In the genomic region with DNA sequence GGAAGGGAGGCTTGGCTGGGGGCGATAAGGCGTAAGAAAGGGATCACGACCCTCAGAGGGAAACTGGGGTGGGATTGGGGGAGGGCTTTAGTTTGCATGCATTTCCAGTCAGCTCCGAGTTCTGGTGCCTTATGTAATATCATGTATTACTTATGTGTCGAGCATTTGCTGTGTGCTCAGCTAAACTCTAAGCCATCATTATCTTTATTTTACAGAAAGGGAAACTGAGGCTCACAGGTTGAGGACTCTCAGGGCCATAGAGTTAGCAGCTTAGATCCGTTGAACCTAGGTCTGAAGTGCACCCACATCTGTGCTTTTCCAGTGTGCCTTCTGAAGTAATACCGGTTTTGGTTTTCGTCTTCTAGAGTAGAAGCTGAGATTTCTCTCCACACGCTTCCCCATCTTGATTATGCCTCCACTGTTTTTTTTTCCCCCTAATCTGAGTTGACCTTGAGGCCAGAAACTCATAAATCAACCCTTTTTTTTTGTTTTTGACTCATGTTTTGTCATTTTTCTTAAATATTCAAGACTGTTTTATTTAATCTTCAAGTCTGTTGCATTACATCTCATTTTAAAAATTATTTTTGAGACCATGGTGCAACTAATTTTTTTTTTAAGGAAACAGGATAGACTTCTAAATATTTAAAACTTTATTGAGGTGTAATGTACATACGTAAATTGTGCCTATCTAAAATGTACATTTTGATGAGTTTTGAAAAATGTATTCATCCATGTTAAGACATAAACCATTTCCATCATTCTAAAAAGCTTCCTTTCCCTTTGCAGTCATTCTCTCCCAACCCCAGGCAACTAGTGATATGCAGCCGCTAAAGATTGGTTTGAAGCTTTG, we compare ENCODE assay signal across 8 cellular contexts. TPM values are rescaled to one million over a fixed set of nuclear protein-coding genes. Genes with fewer than 3 reads are reported as not detected.
A peak's percentile ranks its signal among the peaks of the same experiment; 100 is the strongest.
DNase-seq lines count a peak whose midpoint lies in the region; ATAC-seq, FAIRE-seq and TF ChIP-seq lines count a peak whose summit lies in the region.

No MANE protein-coding gene starts in this region.

- H3K27me3 Mint-ChIP-seq in memory B cell: no peaks in the 10 kb centered on the region

- H3K79me2 ChIP-seq in DND-41 (ENCODE audit: insufficient read depth, low read length) (peaks cover 56% of the 10 kb centered on the region), K562 (ENCODE audit: control insufficient read depth, insufficient read depth, low read length) (peaks cover 37% of the 10 kb centered on the region)

- H3K4me1 ChIP-seq in DND-41 (ENCODE audit: insufficient read depth, low read length): peaks cover 29% of the 10 kb centered on the region
- H3K4me1 ChIP-seq in IMR-90 (ENCODE audit: control insufficient read depth, insufficient read depth, low read length): no peaks in the 10 kb centered on the region; the same call in 1 of the 2 replicates
- peaks cover 0 to 10% of the 10 kb centered on the region in 2 experiments; a peak in 3 of 5 replicates for H3K4me1 ChIP-seq in K562 (replicated peaks in 1 of 2; ENCODE audit: control insufficient read depth in 2 of 2, insufficient read depth in 2 of 2, low read length in 2 of 2)

- TF ChIP-seq POLR2A in IMR-90 (IDR thresholded peaks at IDR 0.05; ENCODE audit: low read depth, low read length) (no peak), K562 (conservative IDR thresholded peaks at IDR 0.05) (no peak)

- H3K9me3 Mint-ChIP-seq in memory B cell: peaks cover 6% of the 10 kb centered on the region

- peak; percentile 59 for FAIRE-seq in K562 (lab: Jason Lieb, UNC)

- H3K23ac ChIP-seq in IMR-90 (ENCODE audit: low read depth, low read length): peak overlapping the region; percentile 84

- dilution Hi-C loops in IMR-90 (cut with HindIII; ENCODE audit: low sequenced_read_pairs, unreplicated experiment): no loop called here

- TF ChIP-seq CTCF in DND-41 (IDR thresholded peaks at IDR 0.05; ENCODE audit: borderline replicate concordance, extremely low read depth, low read length, poor library complexity, severe bottlenecking): no peak
- TF ChIP-seq CTCF in IMR-90 (conservative IDR thresholded peaks at IDR 0.05; ENCODE audit: low read depth, low read length): no peak
- no peak for TF ChIP-seq CTCF in K562 (IDR thresholded peaks at IDR 0.05 in 2 of 3, conservative IDR thresholded peaks at IDR 0.05 in 1 of 3; ENCODE audit: insufficient read depth in 2 of 3, low read depth in 1 of 3, low read length in 3 of 3)

- H4K91ac ChIP-seq in IMR-90 (ENCODE audit: insufficient read depth, low read depth, low read length): peak overlapping the region; percentile 73

- H3K9me1 ChIP-seq in IMR-90 (ENCODE audit: insufficient read depth, low read length) (peaks cover 3% of the 10 kb centered on the region; the same call in 1 of the 2 replicates), K562 (ENCODE audit: control insufficient read depth, insufficient read depth, low read length) (no peaks in the 10 kb centered on the region)

- H3K79me1 ChIP-seq in IMR-90 (ENCODE audit: low read depth in 1 of 2, low read length in 2 of 2): peaks cover 15 to 47% of the 10 kb centered on the region in 2 experiments

- peak overlapping the region; percentile 38; the same call in 1 of the 2 replicates for H2BK120ac ChIP-seq in IMR-90 (ENCODE audit: low read depth, low read length)

- BruUV-seq in IMR-90 (replicated peaks; lab: Mats Ljungman, UMichigan): no TSS peak
- TSS peak; percentile 66 for BruUV-seq in K562 (replicated peaks; lab: Mats Ljungman, UMichigan)

- CTCF ChIA-PET in IMR-90 (lab: Yijun Ruan, JAX): interaction anchor here (0.6 to 1.4 kb wide), 3 partner anchors 13 to 233 kb away, joined by 3 to 6 read pairs (median 4); no protein-coding TSS in a partner anchor
- CTCF ChIA-PET in K562 (lab: Yijun Ruan, JAX; ENCODE audit: low intra/inter-chr PET ratio): no interaction called here

- peak overlapping the region; percentile 72 for H3K4ac ChIP-seq in IMR-90 (ENCODE audit: low read depth, low read length)

- peak overlapping the region; percentile 91 for H3K14ac ChIP-seq in IMR-90 (replicated peaks; ENCODE audit: low read depth, low read length)

- peak overlapping the region; percentile 63 for H2BK5ac ChIP-seq in IMR-90 (ENCODE audit: low read depth, low read length, poor library complexity, severe bottlenecking)

- H3K18ac ChIP-seq in IMR-90 (ENCODE audit: low read depth, low read length): peak overlapping the region; percentile 59

- 0 out of 3 replicates have a peak, but pooled peaks have one; percentile 2 for ATAC-seq in DND-41 (ENCODE audit: insufficient read depth, low read depth)
- peak; percentile 3; the same call in 1 of the 2 replicates for ATAC-seq in IMR-90 (ENCODE audit: low read depth)
- ATAC-seq in K562: peak; percentile 3; the same call in 1 of the 3 replicates
- no peak for ATAC-seq in memory B cell (ENCODE audit: low read depth)
- no peak for ATAC-seq in HG03521 (IDR thresholded peaks at IDR 0.05; ENCODE audit: unreplicated experiment)

- no peaks in the 10 kb centered on the region for H3K9me3 ChIP-seq in DND-41 (ENCODE audit: insufficient read depth, low read length, severe bottlenecking)
- H3K9me3 ChIP-seq in IMR-90 (ENCODE audit: control insufficient read depth, insufficient read depth, low read length): no peaks in the 10 kb centered on the region
- H3K9me3 ChIP-seq in K562 (replicated peaks; ENCODE audit: control insufficient read depth, insufficient read depth, low read depth, low read length): peaks cover 5% of the 10 kb centered on the region

- H3K9ac ChIP-seq in DND-41 (ENCODE audit: low read depth, low read length): peak overlapping the region; percentile 71
- peak overlapping the region; percentile 82 for H3K9ac ChIP-seq in IMR-90 (ENCODE audit: low read depth, low read length)
- peak overlapping the region; percentile 83 to 92 for H3K9ac ChIP-seq in K562 (ENCODE audit: insufficient read depth in 1 of 2, low read depth in 2 of 2, low read length in 2 of 2)

- peak overlapping the region; percentile 79 for H3K4me2 ChIP-seq in DND-41 (ENCODE audit: insufficient read depth, low read length)
- H3K4me2 ChIP-seq in IMR-90 (ENCODE audit: low read depth, low read length): peak overlapping the region; percentile 99
- peak overlapping the region; percentile 99 for H3K4me2 ChIP-seq in K562 (ENCODE audit: insufficient read depth, low read length)

- H3K27ac ChIP-seq in DND-41 (ENCODE audit: low read length) (peak overlapping the region; percentile 87), IMR-90 (ENCODE audit: insufficient read depth, low read length) (peak overlapping the region; percentile 79), K562 (ENCODE audit: extremely low read depth, low read depth, low read length) (peak overlapping the region; percentile 68)

- no peak for TF ChIP-seq EP300 in K562 (IDR thresholded peaks at IDR 0.05; ENCODE audit: low read length)

- peak overlapping the region; percentile 64 for H3K56ac ChIP-seq in IMR-90 (ENCODE audit: extremely low read depth, insufficient read depth, low read length)

- H3K36me3 ChIP-seq in DND-41 (ENCODE audit: insufficient read depth, low read length) (peaks cover 34% of the 10 kb centered on the region), IMR-90 (ENCODE audit: control insufficient read depth, insufficient read depth, low read length) (peaks cover 16% of the 10 kb centered on the region), K562 (ENCODE audit: control insufficient read depth, insufficient read depth, low read length) (peaks cover 33% of the 10 kb centered on the region)

- H4K8ac ChIP-seq in IMR-90 (ENCODE audit: low read depth in 2 of 2, low read length in 2 of 2): peak overlapping the region; percentile 64 to 92

- DNase-seq in DND-41 (peak; percentile 13), IMR-90 (no peak), K562 (ENCODE audit: extremely low read depth in 1 of 4, low spot score in 3 of 4) (no peak), memory B cell (ENCODE audit: low spot score in 2 of 2) (no peak), NCI-H526 treated with DMSO at 0.1 percent for 48 hours (lab: John Stamatoyannopoulos, UW) (no peak), SKM-1 treated with dmso at 0.1 percent for 144 hours (lab: John Stamatoyannopoulos, UW; ENCODE audit: unreplicated experiment) (no peak), NCI-H1048 (lab: John Stamatoyannopoulos, UW) (no peak)

- in situ Hi-C loops in IMR-90 (cut with MboI; ENCODE audit: low sequenced_read_pairs): no loop called here
- in situ Hi-C loops in K562 (cut with MboI): no loop called here

- H2AFZ ChIP-seq in DND-41 (ENCODE audit: low read depth, low read length) (peak overlapping the region; percentile 74), IMR-90 (replicated peaks; ENCODE audit: low read length, poor library complexity) (peak overlapping the region; percentile 94), K562 (ENCODE audit: low read depth, low read length) (peak overlapping the region; percentile 95)

- H2BK20ac ChIP-seq in IMR-90 (ENCODE audit: low read depth, low read length): no peak overlapping the region

- intact Hi-C loops in IMR-90 (cut with micrococcal nuclease): loop anchor here (2.0 kb wide), 1 partner anchor 26 kb away; no protein-coding TSS in a partner anchor
- intact Hi-C loops in K562 (cut with micrococcal nuclease): no loop called here

- peak overlapping the region; percentile 96 for H3K4me3 Mint-ChIP-seq in memory B cell

- peak overlapping the region; percentile 81 for H4K5ac ChIP-seq in IMR-90 (ENCODE audit: low read depth, low read length)

- peaks cover 19% of the 10 kb centered on the region for H3K4me1 Mint-ChIP-seq in memory B cell

- H4K20me1 ChIP-seq in DND-41 (ENCODE audit: insufficient read depth, low read length) (no peaks in the 10 kb centered on the region; the same call in 1 of the 2 replicates), IMR-90 (ENCODE audit: insufficient read depth, low read length) (peaks cover 4% of the 10 kb centered on the region; the same call in 1 of the 2 replicates), K562 (replicated peaks; ENCODE audit: control insufficient read depth, insufficient read depth, low read length) (no peaks in the 10 kb centered on the region)

- H3K27ac Mint-ChIP-seq in memory B cell: peak overlapping the region; percentile 93

- TF ChIP-seq RAD21 in IMR-90 (IDR thresholded peaks at IDR 0.05; ENCODE audit: low read length) (no peak), K562 (CRISPR knock-in tag; conservative IDR thresholded peaks at IDR 0.05 in 1 of 2, IDR thresholded peaks at IDR 0.05 in 1 of 2) (no peak)

- H3K27me3 ChIP-seq in DND-41 (ENCODE audit: insufficient read depth, low read length, poor library complexity): no peaks in the 10 kb centered on the region
- no peaks in the 10 kb centered on the region for H3K27me3 ChIP-seq in IMR-90 (ENCODE audit: control insufficient read depth, insufficient read depth, low read length)
- H3K27me3 ChIP-seq in K562 (ENCODE audit: control insufficient read depth in 2 of 2, insufficient read depth in 2 of 2, low read length in 2 of 2): no peaks in the 10 kb centered on the region

- H3K4me3 ChIP-seq in DND-41 (ENCODE audit: low read depth in 1 of 2, low read length in 2 of 2) (peak overlapping the region; percentile 61 to 64), IMR-90 (ENCODE audit: insufficient read depth, low read depth, low read length) (peak overlapping the region; percentile 73), K562 (peak overlapping the region; percentile 77)

- H2BK15ac ChIP-seq in IMR-90 (ENCODE audit: low read depth, low read length): peak overlapping the region; percentile 31; the same call in 1 of the 3 replicates

- H3K36me3 Mint-ChIP-seq in memory B cell: peaks cover 17% of the 10 kb centered on the region

- peak overlapping the region; percentile 79 for H2AK5ac ChIP-seq in IMR-90 (ENCODE audit: low read depth, low read length)

- H2AK9ac ChIP-seq in IMR-90 (replicated peaks; ENCODE audit: low read depth, low read length, poor library complexity): peak overlapping the region; percentile 78

- no CpG with 5 or more reads among the region's 11 CpGs for WGBS in IMR-90 (ENCODE audit: extremely low coverage in 2 of 2, insufficient read length in 1 of 2), 2 experiments
- 5% methylated on average over 11 of the region's 11 CpGs for WGBS in K562 (ENCODE audit: insufficient coverage, low coverage, missing lambda C conversion rate)

- POLR2A ChIA-PET in IMR-90 (lab: Charles Lee; ENCODE audit: unreplicated experiment) (interaction anchor here (1.1 kb wide), 1 partner anchor 41 kb away, joined by 4 read pairs; no protein-coding TSS in a partner anchor), K562 (lab: Yijun Ruan, JAX) (interaction anchor here (0.5 to 0.9 kb wide), 7 partner anchors 18 to 511 kb away, joined by 3 to 4 read pairs (median 3); no protein-coding TSS in a partner anchor)

RNA-seq across cellular contexts. Expression of gene CYB5B, which starts 0.7 kb away (rescaled TPM):
- total RNA-seq in IMR-90 (2012; rRNA removed) (102 and 106 TPM in 2 replicates), K562 (2014; rRNA removed) (29.9 and 69.7 TPM in 2 replicates), K562 (2014; rRNA removed; fragmentation: Illumina TruSeq; extraction: Trizol) (133 and 137 TPM in 2 replicates), K562 (2015; rRNA removed; fragmentation: Illumina TruSeq; extraction: Trizol) (98.0 and 101 TPM in 2 replicates), K562 (2021) (103 and 107 TPM in 2 replicates)
- polyA plus RNA-seq in IMR-90 (2012; rRNA removed) (76.1 and 100 TPM in 2 replicates), K562 (2011; rRNA removed) (196 and 274 TPM in 2 replicates), K562 (2014; fragmentation: Illumina TruSeq; extraction: Trizol) (167 and 198 TPM in 2 replicates), K562 (2014; fragmentation: Nextera tagmentation; extraction: Ambion mirVana) (100 to 1,000 TPM; 136 to 198 TPM), K562 (2014; rRNA removed) (75.6 and 98.3 TPM in 2 replicates)
- 10.7 and 23.7 TPM in 2 replicates for polyA plus RNA-seq in IMR-90 (2012; cell fraction: cytosol; rRNA removed)
- 7.0 and 46.0 TPM in 2 replicates for polyA plus RNA-seq in IMR-90 (2012; cell fraction: nucleus; rRNA removed; ENCODE audit: low replicate concordance)
- 46.6 and 100 TPM in 2 replicates for total RNA-seq in K562 (2011; cell fraction: chromatin; rRNA removed; ENCODE audit: low replicate concordance)
- 19.2 and 28.7 TPM in 2 replicates for total RNA-seq in K562 (2011; cell fraction: nucleolus; rRNA removed)
- total RNA-seq in K562 (2011; cell fraction: nucleoplasm; rRNA removed): 61.2 and 107 TPM in 2 replicates
- polyA plus RNA-seq in K562 (2011; cell fraction: cytosol; rRNA removed): 134 and 189 TPM in 2 replicates
- polyA plus RNA-seq in K562 (2011; cell fraction: nucleus; rRNA removed): 41.9 and 62.4 TPM in 2 replicates
- polyA plus RNA-seq in K562 (2012): 83.3 and 92.2 TPM in 2 replicates
- 158 and 175 TPM in 2 replicates for polyA minus RNA-seq in K562 (2011; rRNA and poly(A)+ RNA removed)
- polyA minus RNA-seq in K562 (2011; cell fraction: cytosol; rRNA and poly(A)+ RNA removed): 36.2 and 49.2 TPM in 2 replicates
- polyA minus RNA-seq in K562 (2011; cell fraction: nucleus; rRNA and poly(A)+ RNA removed): 18.0 and 42.0 TPM in 2 replicates

RNA-seq across cellular contexts. Expression of gene TERF2, which starts 39.4 kb away (rescaled TPM):
- total RNA-seq in IMR-90 (2012; rRNA removed) (9.0 and 9.2 TPM in 2 replicates), K562 (2014; rRNA removed) (12.9 and 16.4 TPM in 2 replicates), K562 (2014; rRNA removed; fragmentation: Illumina TruSeq; extraction: Trizol) (18.5 and 18.6 TPM in 2 replicates), K562 (2015; rRNA removed; fragmentation: Illumina TruSeq; extraction: Trizol) (17.9 and 22.4 TPM in 2 replicates), K562 (2021) (33.5 and 38.3 TPM in 2 replicates)
- polyA plus RNA-seq in IMR-90 (2012; rRNA removed) (13.8 and 15.2 TPM in 2 replicates), K562 (2011; rRNA removed) (28.8 and 30.7 TPM in 2 replicates), K562 (2014; fragmentation: Illumina TruSeq; extraction: Trizol) (44.1 and 56.6 TPM in 2 replicates), K562 (2014; fragmentation: Nextera tagmentation; extraction: Ambion mirVana) (10 to 100 TPM; 15.0 to 18.1 TPM), K562 (2014; rRNA removed) (21.8 and 24.6 TPM in 2 replicates)
- polyA plus RNA-seq in IMR-90 (2012; cell fraction: cytosol; rRNA removed): 9.0 and 9.2 TPM in 2 replicates
- 4.3 and 11.3 TPM in 2 replicates for polyA plus RNA-seq in IMR-90 (2012; cell fraction: nucleus; rRNA removed; ENCODE audit: low replicate concordance)
- 55.4 and 66.2 TPM in 2 replicates for total RNA-seq in K562 (2011; cell fraction: chromatin; rRNA removed; ENCODE audit: low replicate concordance)
- total RNA-seq in K562 (2011; cell fraction: nucleolus; rRNA removed): 28.7 and 33.7 TPM in 2 replicates
- total RNA-seq in K562 (2011; cell fraction: nucleoplasm; rRNA removed): 38.4 and 44.9 TPM in 2 replicates
- 15.9 and 17.2 TPM in 2 replicates for polyA plus RNA-seq in K562 (2011; cell fraction: cytosol; rRNA removed)
- polyA plus RNA-seq in K562 (2011; cell fraction: nucleus; rRNA removed): 18.4 and 18.6 TPM in 2 replicates
- polyA plus RNA-seq in K562 (2012): 25.1 and 43.3 TPM in 2 replicates
- 31.2 and 33.8 TPM in 2 replicates for polyA minus RNA-seq in K562 (2011; rRNA and poly(A)+ RNA removed)
- polyA minus RNA-seq in K562 (2011; cell fraction: cytosol; rRNA and poly(A)+ RNA removed): 31.9 and 37.7 TPM in 2 replicates
- polyA minus RNA-seq in K562 (2011; cell fraction: nucleus; rRNA and poly(A)+ RNA removed): 9.7 and 17.2 TPM in 2 replicates

Comparison
In these comparisons a context has a peak if more than half of its experiments do, and no peak if none do; other contexts are left out.
1. ATAC-seq: peak in DND-41 (single experiment), IMR-90 (single experiment) and K562 (single experiment); none in memory B cell (single experiment) and HG03521 (single experiment).
2. Peak in every context shown above with its lines, with median percentiles within 50 percentile points of each other: H2AFZ ChIP-seq, H3K27ac ChIP-seq, H3K4me2 ChIP-seq, H3K4me3 ChIP-seq and H3K9ac ChIP-seq.